ENCODE assay signal across 24 cellular contexts in the genomic region with DNA sequence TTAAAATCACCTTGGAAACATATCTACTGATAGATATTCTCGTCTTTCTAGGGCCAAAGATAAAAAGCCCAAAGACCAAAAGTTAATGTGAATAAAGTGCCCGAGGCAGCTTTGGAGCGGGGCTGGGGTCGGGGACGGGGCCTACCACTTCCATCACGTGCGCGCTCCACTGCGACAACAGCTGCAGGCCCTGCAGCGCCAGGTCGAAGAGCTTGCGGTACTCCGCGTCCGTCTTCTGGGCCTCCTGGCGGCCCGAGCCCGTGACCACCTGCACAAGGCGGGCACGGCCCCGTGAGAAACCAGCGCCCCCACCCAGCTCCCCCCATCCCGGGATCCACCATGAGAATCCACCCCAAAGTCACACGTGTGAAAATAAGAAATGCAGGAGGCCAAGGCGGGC.
"Had no signal": no experiment of that assay in that cellular context is flagged by ENCODE, and none has a peak within 500 bp of the region (broad histone marks: within the 10 kb centered on the region; RNA-seq: fewer than 3 reads in every experiment).

No MANE protein-coding gene starts in this region.

- H3K36me3 ChIP-seq: colonic mucosa had no signal

- H3K4me3 Mint-ChIP-seq: dendritic cell treated with granulocyte-macrophage colony-stimulating factor and Interleukin-4, amounts not matched to agents 40 ng/mL and 50 ng/mL, for 4 days; effector memory CD8-positive, alpha-beta T cell; endodermal cell; mesothelial cell of epicardium had no signal

- H3K9me3 ChIP-seq: colonic mucosa, esophagus squamous epithelium, gastrocnemius medialis, heart right ventricle, left lung, lower lobe of right lung, mucosa of descending colon had no signal

- H3K4me3 ChIP-seq: colonic mucosa, esophagus squamous epithelium, gastrocnemius medialis, heart right ventricle, left lung, lower lobe of right lung, mucosa of descending colon had no signal

- H3K4me1 Mint-ChIP-seq: endodermal cell, mesothelial cell of epicardium had no signal

- H3K4me1 ChIP-seq: colonic mucosa, gastrocnemius medialis, left lung, lower lobe of right lung had no signal

- H3K27me3 Mint-ChIP-seq: dendritic cell treated with granulocyte-macrophage colony-stimulating factor and Interleukin-4, amounts not matched to agents 40 ng/mL and 50 ng/mL, for 4 days; effector memory CD8-positive, alpha-beta T cell had no signal

- ATAC-seq: effector memory CD8-positive, alpha-beta T cell; esophagus mucosa; gastrocnemius medialis; heart right ventricle; left cardiac atrium; left lung; left ventricle myocardium superior; lower lobe of right lung; mucosa of descending colon had no signal

- H3K27ac ChIP-seq: colonic mucosa, epithelial cell of prostate, esophagus squamous epithelium, gastrocnemius medialis, heart right ventricle, left lung, lower lobe of right lung had no signal

- H3K27ac Mint-ChIP-seq: dendritic cell treated with granulocyte-macrophage colony-stimulating factor and Interleukin-4, amounts not matched to agents 40 ng/mL and 50 ng/mL, for 4 days; effector memory CD8-positive, alpha-beta T cell; endodermal cell; mesothelial cell of epicardium had no signal

- DNase-seq: colonic mucosa; cortex of kidney; effector CD8-positive, alpha-beta T cell; effector memory CD8-positive, alpha-beta T cell; endodermal cell; erythroblast; esophagus squamous epithelium; foreskin fibroblast; foreskin melanocyte; gastrocnemius medialis; glutamatergic neuron; head of caudate nucleus; heart right ventricle; hippocampal formation; left cardiac atrium; left lung; left ventricle myocardium superior; lower lobe of right lung; mesenchymal stem cell; mucosa of descending colon had no signal

- H3K27me3 ChIP-seq: colonic mucosa, esophagus squamous epithelium, gastrocnemius medialis, heart right ventricle, left lung had no signal

- H3K9me3 Mint-ChIP-seq: dendritic cell treated with granulocyte-macrophage colony-stimulating factor and Interleukin-4, amounts not matched to agents 40 ng/mL and 50 ng/mL, for 4 days; effector memory CD8-positive, alpha-beta T cell; endodermal cell had no signal
